Comparison of ENCODE assay signal across 8 cellular contexts in genomic region chr4:2281575-2282343, GRCh38. TPM values are rescaled to one million over a fixed set of nuclear protein-coding genes. Genes with fewer than 3 reads are reported as not detected.
DNase-seq lines count a peak whose midpoint lies in the region; ATAC-seq and TF ChIP-seq lines count a peak whose summit lies in the region.

No MANE protein-coding gene starts in this region.

- peak; percentile 66 for DNase-seq in activated CD4-positive, alpha-beta T cell treated with anti-CD3 and anti-CD28 coated beads for 1 hour
- DNase-seq in stimulated activated CD8-positive, alpha-beta memory T cell treated with anti-CD3 and anti-CD28 coated beads, Interleukin-4, amount 100 ng/mL, for 48 hours, result peak; percentile 65
- DNase-seq in colonic mucosa, result no peak
- no peak for DNase-seq in NCI-H2196 (lab: John Stamatoyannopoulos, UW; ENCODE audit: unreplicated experiment)
- DNase-seq in HuH-7 (ENCODE audit: low spot score), result no peak

- no peaks in the 10 kb centered on the region for H3K27me3 ChIP-seq in colonic mucosa

- no peak overlapping the region for H3K9ac ChIP-seq in colonic mucosa (ENCODE audit: low read depth in 2 of 2, low read length in 2 of 2)

- no peak overlapping the region for H3K27ac ChIP-seq in colonic mucosa

- no peaks in the 10 kb centered on the region for H3K36me3 ChIP-seq in colonic mucosa

- intact Hi-C loops in colonic mucosa (cut with DNase I), result loop anchor here (5.0 kb wide), 1 partner anchor 161 kb away; no protein-coding TSS in a partner anchor

- ATAC-seq in GM18511 (IDR thresholded peaks at IDR 0.05; ENCODE audit: unreplicated experiment) (peak; percentile 80), HG03064 (IDR thresholded peaks at IDR 0.05; ENCODE audit: low read depth, unreplicated experiment) (peak; percentile 93), esophagus mucosa (peak; percentile 38)

- H3K9me3 ChIP-seq in colonic mucosa, result no peaks in the 10 kb centered on the region

- no peaks in the 10 kb centered on the region for H3K4me1 ChIP-seq in colonic mucosa

- H3K4me3 ChIP-seq in colonic mucosa, result no peak overlapping the region

- TF ChIP-seq CTCF in colonic mucosa (IDR thresholded peaks at IDR 0.05), result no peak

RNA-seq across cellular contexts. Expression of gene MXD4, which starts 19.9 kb away (rescaled TPM):
- total RNA-seq in esophagus mucosa (21.1 TPM), colonic mucosa (10 to 100 TPM; 36.7 to 43.3 TPM)

RNA-seq across cellular contexts. Expression of gene HAUS3, which starts 39.8 kb away (rescaled TPM):
- total RNA-seq in esophagus mucosa (5.7 TPM), colonic mucosa (10 to 100 TPM in 1 of 2 donors, 1 to 10 TPM in 1; 9.1 to 13.0 TPM)

RNA-seq across cellular contexts. Expression of gene POLN, which starts 39.8 kb away (rescaled TPM):
- 1.1 TPM for total RNA-seq in esophagus mucosa
- 1 to 10 TPM; 1.6 to 2.8 TPM for total RNA-seq in colonic mucosa

Comparison
In these comparisons a context has a peak if more than half of its experiments do, and no peak if none do; other contexts are left out.
1. ATAC-seq: peak in every context shown above with its lines; median percentile 93 in HG03064; 80 in GM18511; 38 in esophagus mucosa.
2. DNase-seq: peak in activated CD4-positive, alpha-beta T cell treated with anti-CD3 and anti-CD28 coated beads for 1 hour (single experiment) and stimulated activated CD8-positive, alpha-beta memory T cell treated with anti-CD3 and anti-CD28 coated beads, Interleukin-4, amount 100 ng/mL, for 48 hours (single experiment); none in colonic mucosa (single experiment), NCI-H2196 (single experiment) and HuH-7 (single experiment).